Comparison of ENCODE assay signal across 26 cellular contexts in the genomic region with DNA sequence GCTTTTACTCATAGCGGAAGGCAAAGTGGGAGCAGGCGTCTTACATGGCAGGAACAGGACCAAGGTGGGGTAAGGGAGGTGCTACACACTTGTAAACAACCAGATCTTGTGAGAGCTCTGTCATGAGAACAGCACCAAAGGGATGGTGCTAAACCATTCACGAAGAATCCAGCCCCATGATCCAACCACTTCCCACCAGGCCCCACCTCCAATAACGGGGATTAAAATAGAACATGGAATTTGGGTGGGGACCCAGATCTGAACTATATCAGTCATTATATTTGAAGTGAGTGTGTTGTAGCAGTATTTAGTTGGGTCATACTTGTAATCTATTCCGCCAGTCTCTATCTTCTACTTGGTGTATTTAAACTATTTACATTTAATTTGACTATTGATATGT.
"Had no signal": no experiment of that assay in that cellular context is flagged by ENCODE, and none has a peak within 500 bp of the region (broad histone marks: within the 10 kb centered on the region; RNA-seq: fewer than 3 reads in every experiment).

No MANE protein-coding gene starts in this region.

- H3K27ac ChIP-seq: heart right ventricle, hepatocyte, left lung, lower lobe of right lung, ovary, right atrium auricular region, tibial nerve, uterus had no signal

- H3K27ac Mint-ChIP-seq: naive thymus-derived CD4-positive, alpha-beta T cell; natural killer cell treated with Interleukin-12 subunit alpha and Interleukin-12 subunit beta and Interleukin-15 and Interleukin-18, amount 100 ng/mL, for 72 hours; progenitor cell of endocrine pancreas; stimulated activated memory B cell treated with anti-CD40 and anti-IgM and Interleukin-4, amounts not matched to agents 10 μg/mL and 1 μg/mL and 100 μg/mL, for 72 hours; stimulated activated naive CD8-positive, alpha-beta T cell treated with anti-CD3 and anti-CD28 coated beads, Interleukin-15, amount 100 ng/mL, for 72 hours; type B pancreatic cell had no signal

- H3K79me2 ChIP-seq: hepatocyte had no signal

- H3K4me3 ChIP-seq: heart right ventricle, hepatocyte, left lung, lower lobe of right lung, ovary, right atrium auricular region, tibial nerve, uterus had no signal

- H3K4me2 ChIP-seq: hepatocyte had no signal

- H3K36me3 Mint-ChIP-seq: stimulated activated memory B cell treated with anti-CD40 and anti-IgM and Interleukin-4, amounts not matched to agents 10 μg/mL and 1 μg/mL and 100 μg/mL, for 72 hours had no signal

- H3K27me3 Mint-ChIP-seq: stimulated activated naive CD8-positive, alpha-beta T cell treated with anti-CD3 and anti-CD28 coated beads, Interleukin-15, amount 100 ng/mL, for 72 hours had no signal

- H2AFZ ChIP-seq: hepatocyte had no signal

- H3K27me3 ChIP-seq: ovary, right atrium auricular region, tibial nerve, uterus had no signal

- H3K4me1 Mint-ChIP-seq: stimulated activated memory B cell treated with anti-CD40 and anti-IgM and Interleukin-4, amounts not matched to agents 10 μg/mL and 1 μg/mL and 100 μg/mL, for 72 hours had no signal

- H3K4me1 ChIP-seq: left lung, lower lobe of right lung, uterus had no signal

- ATAC-seq: heart right ventricle; left cardiac atrium; left lung; lower lobe of right lung; naive thymus-derived CD4-positive, alpha-beta T cell; natural killer cell treated with Interleukin-12 subunit alpha and Interleukin-12 subunit beta and Interleukin-15 and Interleukin-18, amount 100 ng/mL, for 72 hours; sciatic nerve; stimulated activated memory B cell treated with anti-CD40 and anti-IgM and Interleukin-4, amounts not matched to agents 10 μg/mL and 1 μg/mL and 100 μg/mL, for 72 hours; stimulated activated naive CD8-positive, alpha-beta T cell treated with anti-CD3 and anti-CD28 coated beads, Interleukin-15, amount 100 ng/mL, for 72 hours had no signal

- H3K36me3 ChIP-seq: heart right ventricle, left lung, lower lobe of right lung, ovary, right atrium auricular region, tibial nerve, uterus had no signal

- H3K9me3 Mint-ChIP-seq: natural killer cell treated with Interleukin-12 subunit alpha and Interleukin-12 subunit beta and Interleukin-15 and Interleukin-18, amount 100 ng/mL, for 72 hours had no signal

- DNase-seq: heart right ventricle; kidney glomerular epithelial cell; left cardiac atrium; left lung; lower lobe of right lung; mammary epithelial cell; mesenchymal stem cell; naive thymus-derived CD4-positive, alpha-beta T cell; ovary; small intestine; stimulated activated CD4-positive, alpha-beta T cell treated with anti-CD3 and anti-CD28 coated beads, Interleukin-1b, Interleukin-23, amount 100 ng/mL, for 48 hours; stimulated activated CD4-positive, alpha-beta T cell treated with anti-CD3 and anti-CD28 coated beads, Interleukin-2, amount 100 ng/mL, for 48 hours; stimulated activated CD4-positive, alpha-beta T cell treated with anti-CD3 and anti-CD28 coated beads, Interleukin-4, amount 100 ng/mL, for 4 hours; stimulated activated CD8-positive, alpha-beta memory T cell treated with anti-CD3 and anti-CD28 coated beads, Interleukin-4, amount 100 ng/mL, for 48 hours; stimulated activated naive CD4-positive, alpha-beta T cell treated with Interleukin-2 at 50 U/mL for 16 hours; stimulated activated naive CD8-positive, alpha-beta T cell treated with anti-CD3 and anti-CD28 coated beads, Interleukin-15, amount 100 ng/mL, for 72 hours; substantia nigra; uterus had no signal

- H3K9me3 ChIP-seq: ovary, right atrium auricular region had no signal

- H3K4me3 Mint-ChIP-seq: naive thymus-derived CD4-positive, alpha-beta T cell; natural killer cell treated with Interleukin-12 subunit alpha and Interleukin-12 subunit beta and Interleukin-15 and Interleukin-18, amount 100 ng/mL, for 72 hours; stimulated activated memory B cell treated with anti-CD40 and anti-IgM and Interleukin-4, amounts not matched to agents 10 μg/mL and 1 μg/mL and 100 μg/mL, for 72 hours; stimulated activated naive CD8-positive, alpha-beta T cell treated with anti-CD3 and anti-CD28 coated beads, Interleukin-15, amount 100 ng/mL, for 72 hours; type B pancreatic cell had no signal
